In genomic region chr14:60327447-60328331, GRCh38 we compare ENCODE assay signal across 8 cellular contexts.
A peak's percentile ranks its signal among the peaks of the same experiment; 100 is the strongest.
DNase-seq lines count a peak whose midpoint lies in the region; ATAC-seq and TF ChIP-seq lines count a peak whose summit lies in the region.

No MANE protein-coding gene starts in this region.

- BruUV-seq in Calu3 (replicated peaks; lab: Mats Ljungman, UMichigan), result no TSS peak

- WGBS in SK-N-SH (ENCODE audit: low lambda C conversion rate), result 68% methylated on average over 27 of the region's 58 CpGs
- WGBS in body of pancreas, 2 donors, result 4 to 14% methylated on average over 19 to 58 of the region's 58 CpGs

- TF ChIP-seq CTCF in Calu3 (IDR thresholded peaks at IDR 0.05; ENCODE audit: unreplicated experiment), result no peak
- no peak for TF ChIP-seq CTCF in SK-N-SH (IDR thresholded peaks at IDR 0.05)
- peak in 3 of 7 experiments; percentile 8 to 36 (median 10) for TF ChIP-seq CTCF in body of pancreas (IDR thresholded peaks at IDR 0.05)

- no peaks in the 10 kb centered on the region for H3F3A ChIP-seq in SK-N-SH (replicated peaks; ENCODE audit: insufficient read depth)

- no peak for TF ChIP-seq RAD21 in SK-N-SH (IDR thresholded peaks at IDR 0.05; ENCODE audit: low read length)

- H3K27ac Mint-ChIP-seq in Calu3 (ENCODE audit: unreplicated experiment), result no peak overlapping the region

- no peaks in the 10 kb centered on the region for H3K9me3 Mint-ChIP-seq in Calu3 (ENCODE audit: low read depth, unreplicated experiment)

- H3K4me1 ChIP-seq in SK-N-SH (ENCODE audit: control insufficient read depth in 1 of 2, insufficient read depth in 2 of 2, low read depth in 1 of 2, low read length in 1 of 2), result peaks cover 0 to 3% of the 10 kb centered on the region in 2 experiments; a peak in 1 of 4 replicates
- H3K4me1 ChIP-seq in body of pancreas, result peaks cover 9% of the 10 kb centered on the region

- peaks cover 10% of the 10 kb centered on the region for H3K36me3 Mint-ChIP-seq in Calu3 (ENCODE audit: insufficient read depth, unreplicated experiment)

- TF ChIP-seq POLR2A in body of pancreas (IDR thresholded peaks at IDR 0.05), result peak; percentile 47 to 89 (median 84)

- no peaks in the 10 kb centered on the region for H3K79me2 ChIP-seq in SK-N-SH (ENCODE audit: insufficient read depth)

- no peaks in the 10 kb centered on the region for H4K20me1 ChIP-seq in SK-N-SH (ENCODE audit: insufficient read depth)

- no peaks in the 10 kb centered on the region; the same call in 1 of the 2 replicates for H3K27me3 ChIP-seq in SK-N-SH (ENCODE audit: insufficient read depth)
- no peaks in the 10 kb centered on the region for H3K27me3 ChIP-seq in body of pancreas

- H3K4me1 Mint-ChIP-seq in Calu3 (ENCODE audit: low read depth, unreplicated experiment), result peaks cover 20% of the 10 kb centered on the region

- POLR2A ChIA-PET in SK-N-SH (lab: Yijun Ruan, JAX), result no interaction called here

- CTCF ChIA-PET in Calu3 (lab: Charles Lee) (interaction anchor here (1.0 kb wide), 1 partner anchor 140 kb away, joined by 4 read pairs; no protein-coding TSS in a partner anchor), SK-N-SH (lab: Yijun Ruan, JAX) (interaction anchor here (1.0 to 2.0 kb wide), 5 partner anchors 17 to 181 kb away, joined by 3 to 6 read pairs (median 4); partner anchors contain the start of genes DHRS7 and SIX6)

- H3K4me3 Mint-ChIP-seq in Calu3 (ENCODE audit: low read depth, unreplicated experiment), result peak overlapping the region; percentile 77

- H3K9me3 ChIP-seq in SK-N-SH (no peaks in the 10 kb centered on the region), body of pancreas (no peaks in the 10 kb centered on the region)

- peak; percentile 52 for ATAC-seq in GM19372 (IDR thresholded peaks at IDR 0.05; ENCODE audit: low read depth, unreplicated experiment)
- peak; percentile 54 for ATAC-seq in HG03469 (IDR thresholded peaks at IDR 0.05; ENCODE audit: unreplicated experiment)
- ATAC-seq in body of pancreas, result peak; percentile 72

- H3K36me3 ChIP-seq in SK-N-SH (replicated peaks in 1 of 2; ENCODE audit: control insufficient read depth in 1 of 2, insufficient read depth in 2 of 2, low read length in 1 of 2) (no peaks in the 10 kb centered on the region), body of pancreas (replicated peaks in 1 of 2; ENCODE audit: insufficient read depth in 1 of 2, low read depth in 2 of 2) (no peaks in the 10 kb centered on the region)

- H3K4me3 ChIP-seq in SK-N-SH (ENCODE audit: low read depth in 2 of 2, low read length in 1 of 2) (no peak overlapping the region), body of pancreas (peak overlapping the region; percentile 12 to 20)

- no peaks in the 10 kb centered on the region for H3K9me2 ChIP-seq in SK-N-SH

- H2AFZ ChIP-seq in SK-N-SH (ENCODE audit: low read depth), result no peak overlapping the region

- DNase-seq in Calu3 (peak; percentile 57), SK-N-SH (peak; percentile 38), body of pancreas (peak; percentile 69 to 78 (median 72)), left kidney (ENCODE audit: low read depth, low spot score) (peak; percentile 80), H4 (ENCODE audit: low spot score) (no peak)
- DNase-seq in stimulated activated CD4-positive, alpha-beta T cell treated with anti-CD3 and anti-CD28 coated beads, TNF-alpha, amount 100 ng/mL, for 4 hours (ENCODE audit: low read depth in 3 of 3), result peak in 2 of 3 experiments; percentile 8 to 10

- no peak for TF ChIP-seq EP300 in SK-N-SH (IDR thresholded peaks at IDR 0.05; ENCODE audit: borderline replicate concordance in 1 of 2, low read depth in 1 of 2, low read length in 1 of 2)

- no peak overlapping the region for H3K27ac ChIP-seq in SK-N-SH (ENCODE audit: low read depth in 2 of 2, low read length in 1 of 2)
- H3K27ac ChIP-seq in body of pancreas, result peak overlapping the region; percentile 33 to 84 (median 72)

- H3K4me2 ChIP-seq in SK-N-SH, result no peak overlapping the region

- intact Hi-C loops in Calu3 (cut with micrococcal nuclease; ENCODE audit: unreplicated experiment) (no loop called here), body of pancreas (cut with DNase I) (no loop called here)

- no peak overlapping the region for H3K9ac ChIP-seq in SK-N-SH

- H3K27me3 Mint-ChIP-seq in Calu3 (ENCODE audit: unreplicated experiment), result peaks cover under 1% of the 10 kb centered on the region

TF ChIP-seq in SK-N-SH, 30 proteins besides CTCF, POLR2A, EP300 and RAD21:
- no peak for TF ChIP-seq EZH2phosphoT487 (IDR thresholded peaks at IDR 0.05; ENCODE audit: borderline replicate concordance, low read depth)
- TF ChIP-seq MAX (IDR thresholded peaks at IDR 0.05; ENCODE audit: low read depth), result 0 out of 2 replicates have a peak, but pooled peaks have one; percentile 14
- no peak for TF ChIP-seq RFX5 (IDR thresholded peaks at IDR 0.05; ENCODE audit: low read length)

Comparison
In these comparisons a context has a peak if more than half of its experiments do, and no peak if none do; other contexts are left out.
1. H3K27ac ChIP-seq: peak in body of pancreas (4 of 4); none in SK-N-SH (0 of 2).
2. H3K4me3 ChIP-seq: peak in body of pancreas (2 of 2); none in SK-N-SH (0 of 2).
3. Peak in every context shown above with its lines, with median percentiles within 50 percentile points of each other: ATAC-seq.